In genomic region chr6:134466751-134467525, GRCh38 we compare ENCODE assay signal across 19 cellular contexts.
A peak's percentile ranks its signal among the peaks of the same experiment; 100 is the strongest.
DNase-seq lines count a peak whose midpoint lies in the region; ATAC-seq, FAIRE-seq and TF ChIP-seq lines count a peak whose summit lies in the region.
"Had no signal": no experiment of that assay in that cellular context is flagged by ENCODE, and none has a peak within 500 bp of the region (broad histone marks: within the 10 kb centered on the region; RNA-seq: fewer than 3 reads in every experiment).

No MANE protein-coding gene starts in this region.

- TF ChIP-seq CTCF in A549 (IDR thresholded peaks at IDR 0.05) (no peak), HFFc6 (IDR thresholded peaks at IDR 0.05) (no peak), astrocyte (IDR thresholded peaks at IDR 0.05; ENCODE audit: insufficient read depth, low read depth, low read length) (no peak), left lung (IDR thresholded peaks at IDR 0.05) (no peak)

- H3K79me2 ChIP-seq in astrocyte (ENCODE audit: insufficient read depth, low read length): no peaks in the 10 kb centered on the region

- POLR2A ChIA-PET in A549 (lab: Yijun Ruan, JAX): no interaction called here

- H3K4me1 ChIP-seq in A549: peaks cover 59% of the 10 kb centered on the region
- peaks cover 25% of the 10 kb centered on the region for H3K4me1 ChIP-seq in astrocyte (ENCODE audit: insufficient read depth, low read length)
- H3K4me1 ChIP-seq in left lung: no peaks in the 10 kb centered on the region

- no peak for TF ChIP-seq EP300 in A549 (IDR thresholded peaks at IDR 0.05)

- H2AFZ ChIP-seq in astrocyte (ENCODE audit: low read depth, low read length): no peak overlapping the region

- peak; percentile 18 to 33 for DNase-seq in A549 (ENCODE audit: low read depth in 1 of 2, low spot score in 1 of 2)
- no peak for DNase-seq in HFFc6
- no peak for DNase-seq in astrocyte (ENCODE audit: low read depth)
- DNase-seq in left lung: no peak
- DNase-seq in activated gamma-delta T cell (lab: John Stamatoyannopoulos, UW): no peak
- no peak for DNase-seq in NCI-H1436 treated with DMSO at 0.1 percent for 48 hours (lab: John Stamatoyannopoulos, UW)
- DNase-seq in activated naive CD4-positive, alpha-beta T cell treated with Interleukin-2 at 50 U/mL for 16 hours: no peak
- no peak for DNase-seq in T-helper 9 cell
- DNase-seq: activated CD8-positive, alpha-beta memory T cell treated with anti-CD3 and anti-CD28 coated beads, Interleukin-2, amount 10 ng/mL, durations not matched to agents 7 days and 5 days; activated naive CD8-positive, alpha-beta T cell treated with anti-CD3 and anti-CD28 coated beads for 36 hours; DND-41; GOT3; NCI-H526; ovary; SHP77 treated with DMSO at 0.1 percent for 48 hours; stimulated activated CD4-positive, alpha-beta T cell treated with anti-CD3 and anti-CD28 coated beads, Interleukin-1b, Interleukin-23, amount 100 ng/mL, for 48 hours had no signal

- H3K4me3 Mint-ChIP-seq in HFFc6 (0 out of 2 replicates have a peak overlapping the region, but pooled peaks have one; percentile 22), astrocyte (ENCODE audit: unreplicated experiment) (no peak overlapping the region)
- H3K4me3 Mint-ChIP-seq: activated CD8-positive, alpha-beta memory T cell treated with anti-CD3 and anti-CD28 coated beads, Interleukin-2, amount 10 ng/mL, durations not matched to agents 7 days and 5 days; activated naive CD8-positive, alpha-beta T cell treated with anti-CD3 and anti-CD28 coated beads for 36 hours had no signal

- peak overlapping the region; percentile 50 for H3K27ac Mint-ChIP-seq in HFFc6
- H3K27ac Mint-ChIP-seq in astrocyte (ENCODE audit: unreplicated experiment): peak overlapping the region; percentile 30
- H3K27ac Mint-ChIP-seq: activated CD8-positive, alpha-beta memory T cell treated with anti-CD3 and anti-CD28 coated beads, Interleukin-2, amount 10 ng/mL, durations not matched to agents 7 days and 5 days; activated naive CD8-positive, alpha-beta T cell treated with anti-CD3 and anti-CD28 coated beads for 36 hours had no signal

- H3K36me3 Mint-ChIP-seq in HFFc6 (ENCODE audit: low read depth) (no peaks in the 10 kb centered on the region), astrocyte (ENCODE audit: low read depth, unreplicated experiment) (no peaks in the 10 kb centered on the region)
- H3K36me3 Mint-ChIP-seq: activated CD8-positive, alpha-beta memory T cell treated with anti-CD3 and anti-CD28 coated beads, Interleukin-2, amount 10 ng/mL, durations not matched to agents 7 days and 5 days; activated naive CD8-positive, alpha-beta T cell treated with anti-CD3 and anti-CD28 coated beads for 36 hours had no signal

- H3K4me1 Mint-ChIP-seq in HFFc6 (ENCODE audit: low read depth): peaks cover 51% of the 10 kb centered on the region
- H3K4me1 Mint-ChIP-seq in astrocyte (ENCODE audit: low read depth, unreplicated experiment): peaks cover 32% of the 10 kb centered on the region

- H3K9ac ChIP-seq in astrocyte (ENCODE audit: low read length): no peak overlapping the region

- no peaks in the 10 kb centered on the region for H3K9me3 Mint-ChIP-seq in HFFc6
- H3K9me3 Mint-ChIP-seq in astrocyte (ENCODE audit: unreplicated experiment): no peaks in the 10 kb centered on the region
- H3K9me3 Mint-ChIP-seq: activated naive CD8-positive, alpha-beta T cell treated with anti-CD3 and anti-CD28 coated beads for 36 hours had no signal

- H3K9me3 ChIP-seq in A549: no peaks in the 10 kb centered on the region
- no peaks in the 10 kb centered on the region for H3K9me3 ChIP-seq in astrocyte (ENCODE audit: insufficient read depth, low read depth, low read length)
- H3K9me3 ChIP-seq in left lung: no peaks in the 10 kb centered on the region
- H3K9me3 ChIP-seq: ovary had no signal

- H3K27ac ChIP-seq in A549 (peak overlapping the region; percentile 69 to 83), astrocyte (ENCODE audit: low read depth, low read length) (no peak overlapping the region), left lung (no peak overlapping the region)
- H3K27ac ChIP-seq: ovary had no signal

- H3K4me3 ChIP-seq in A549 (no peak overlapping the region), astrocyte (ENCODE audit: insufficient read depth, low read depth, low read length) (no peak overlapping the region), left lung (no peak overlapping the region)
- H3K4me3 ChIP-seq: ovary had no signal

- no peak for TF ChIP-seq RAD21 in A549 (conservative IDR thresholded peaks at IDR 0.05 in 1 of 2, IDR thresholded peaks at IDR 0.05 in 1 of 2)

- H4K20me1 ChIP-seq in astrocyte (ENCODE audit: insufficient read depth, low read length): no peaks in the 10 kb centered on the region

- ATAC-seq in A549 (peak in 1 of 2 experiments; percentile 74; a peak in 3 of 6 replicates), left lung (peak; percentile 54)
- ATAC-seq: activated CD8-positive, alpha-beta memory T cell treated with anti-CD3 and anti-CD28 coated beads, Interleukin-2, amount 10 ng/mL, durations not matched to agents 7 days and 5 days had no signal

- H3K27me3 Mint-ChIP-seq in HFFc6 (ENCODE audit: insufficient read depth) (peaks cover 3% of the 10 kb centered on the region; the same call in 1 of the 2 replicates), astrocyte (ENCODE audit: low read depth, unreplicated experiment) (no peaks in the 10 kb centered on the region)
- H3K27me3 Mint-ChIP-seq: activated CD8-positive, alpha-beta memory T cell treated with anti-CD3 and anti-CD28 coated beads, Interleukin-2, amount 10 ng/mL, durations not matched to agents 7 days and 5 days; activated naive CD8-positive, alpha-beta T cell treated with anti-CD3 and anti-CD28 coated beads for 36 hours had no signal

- H3K4me2 ChIP-seq in A549 (peak overlapping the region; percentile 71), astrocyte (ENCODE audit: low read length) (no peak overlapping the region)

- no peaks in the 10 kb centered on the region for H3K36me3 ChIP-seq in astrocyte (ENCODE audit: insufficient read depth, low read length)
- H3K36me3 ChIP-seq in left lung: no peaks in the 10 kb centered on the region
- H3K36me3 ChIP-seq: ovary had no signal

- 15% methylated on average over 2 of the region's 2 CpGs for WGBS in A549 (ENCODE audit: missing lambda C conversion rate)

- FAIRE-seq in A549 (lab: Jason Lieb, UNC) (no peak), astrocyte (lab: Jason Lieb, UNC) (no peak)
- FAIRE-seq: colon, GM12891, urothelium cell line had no signal

- H3K27me3 ChIP-seq in astrocyte (ENCODE audit: insufficient read depth, low read length) (no peaks in the 10 kb centered on the region), left lung (no peaks in the 10 kb centered on the region)
- H3K27me3 ChIP-seq: ovary had no signal

- CTCF ChIA-PET in A549 (lab: Yijun Ruan, JAX): interaction anchor here (0.6 to 1.6 kb wide), 3 partner anchors 13 to 273 kb away, joined by 3 read pairs; no protein-coding TSS in a partner anchor

- TF ChIP-seq POLR2A in A549 (IDR thresholded peaks at IDR 0.05; ENCODE audit: low read length): no peak

- intact Hi-C loops in left lung (cut with DNase I): no loop called here

TF ChIP-seq in A549, 52 proteins besides CTCF, POLR2A, EP300 and RAD21:
- no peak for TF ChIP-seq FOSL2 (IDR thresholded peaks at IDR 0.05)
- peak; percentile 43; the same call in 1 of the 2 replicates for TF ChIP-seq FOSL2 (CRISPR knock-in tag; IDR thresholded peaks at IDR 0.05)
- no peak for TF ChIP-seq REST (IDR thresholded peaks at IDR 0.05)
- TF ChIP-seq GATA3 (IDR thresholded peaks at IDR 0.05; ENCODE audit: borderline replicate concordance): peak; percentile 14; the same call in 1 of the 2 replicates
- no peak for TF ChIP-seq NFE2L2 (conservative IDR thresholded peaks at IDR 0.05; ENCODE audit: low read length)

Comparison
In these comparisons a context has a peak if more than half of its experiments do, and no peak if none do; other contexts are left out.
1. DNase-seq: peak in A549 (2 of 2); none in HFFc6 (single experiment), astrocyte (single experiment), left lung (0 of 2), activated gamma-delta T cell (single experiment), NCI-H1436 treated with DMSO at 0.1 percent for 48 hours (single experiment), activated naive CD4-positive, alpha-beta T cell treated with Interleukin-2 at 50 U/mL for 16 hours (single experiment) and T-helper 9 cell (single experiment).
2. H3K27ac ChIP-seq: peak in A549 (2 of 2); none in astrocyte (single experiment) and left lung (0 of 2).